Comparison of ENCODE assay signal across 8 cellular contexts in the genomic region with DNA sequence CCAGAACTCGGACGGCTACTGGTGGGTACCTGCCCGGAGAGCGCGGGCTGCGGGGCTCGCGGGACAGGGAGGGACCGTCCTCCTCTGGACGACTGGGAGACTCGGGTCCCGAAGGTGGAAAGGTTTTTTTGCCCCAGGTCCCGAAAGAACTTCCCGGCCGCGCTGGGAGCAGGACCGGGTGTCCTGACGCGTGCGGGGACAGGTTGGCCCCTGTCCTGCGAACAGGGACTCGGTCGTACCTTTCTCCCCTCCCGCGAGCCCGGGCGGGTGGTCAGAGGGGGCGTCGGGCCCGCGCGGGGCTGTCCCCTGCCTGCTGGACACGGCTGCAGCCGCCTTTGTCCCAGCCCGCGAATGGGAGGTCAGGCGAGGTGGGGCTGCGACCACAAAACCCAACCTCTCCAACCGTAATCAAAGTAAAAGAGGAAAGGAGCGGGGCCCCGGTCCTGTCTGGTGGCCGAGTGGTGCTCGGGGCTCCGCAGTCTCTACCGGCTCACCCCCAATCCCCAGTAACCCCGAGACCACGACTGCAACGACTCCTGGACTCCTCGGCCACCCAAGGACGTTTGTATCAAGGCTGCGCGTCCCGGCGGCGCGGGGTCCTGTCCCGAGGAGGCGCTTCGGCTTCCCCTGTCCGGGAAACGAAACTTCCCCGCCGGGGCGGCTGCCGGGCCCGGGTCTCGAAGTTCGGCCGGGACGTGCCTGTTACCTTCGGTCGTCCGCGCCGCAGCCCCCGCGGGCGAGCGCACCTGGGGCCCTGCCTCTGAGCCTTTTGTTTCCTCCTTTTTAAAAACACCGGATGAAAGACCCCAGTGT. TPM values are rescaled to one million over a fixed set of nuclear protein-coding genes. Genes with fewer than 3 reads are reported as not detected.
DNase-seq lines count a peak whose midpoint lies in the region; ATAC-seq and TF ChIP-seq lines count a peak whose summit lies in the region.

No MANE protein-coding gene starts in this region.

- no peaks in the 10 kb centered on the region for H3K9me3 Mint-ChIP-seq in activated CD4-positive, alpha-beta memory T cell treated with anti-CD3 and anti-CD28 coated beads for 36 hours
- no peaks in the 10 kb centered on the region for H3K9me3 Mint-ChIP-seq in osteocyte (ENCODE audit: unreplicated experiment)

- no peaks in the 10 kb centered on the region for H3K36me3 ChIP-seq in gastroesophageal sphincter

- no peak for TF ChIP-seq EP300 in gastroesophageal sphincter (IDR thresholded peaks at IDR 0.05)

- CTCF ChIA-PET in activated CD4-positive, alpha-beta memory T cell treated with anti-CD3 and anti-CD28 coated beads for 36 hours (lab: Charles Lee): no interaction called here

- H3K4me3 Mint-ChIP-seq in activated CD4-positive, alpha-beta memory T cell treated with anti-CD3 and anti-CD28 coated beads for 36 hours: peak overlapping the region; percentile 71
- H3K4me3 Mint-ChIP-seq in osteocyte (ENCODE audit: unreplicated experiment): peak overlapping the region; percentile 96

- POLR2A ChIA-PET in activated CD4-positive, alpha-beta memory T cell treated with anti-CD3 and anti-CD28 coated beads for 36 hours (lab: Charles Lee): no interaction called here

- H3K27me3 Mint-ChIP-seq in activated CD4-positive, alpha-beta memory T cell treated with anti-CD3 and anti-CD28 coated beads for 36 hours: peaks cover 66% of the 10 kb centered on the region
- no peaks in the 10 kb centered on the region for H3K27me3 Mint-ChIP-seq in osteocyte (ENCODE audit: unreplicated experiment)

- peaks cover 0 to 29% (median 24%) of the 10 kb centered on the region in 3 donors for H3K4me1 ChIP-seq in gastroesophageal sphincter

- peaks cover 7% of the 10 kb centered on the region for H3K4me1 Mint-ChIP-seq in activated CD4-positive, alpha-beta memory T cell treated with anti-CD3 and anti-CD28 coated beads for 36 hours (ENCODE audit: low read depth)
- H3K4me1 Mint-ChIP-seq in osteocyte (ENCODE audit: unreplicated experiment): peaks cover 54% of the 10 kb centered on the region

- TF ChIP-seq CTCF in GM20000 (IDR thresholded peaks at IDR 0.05; ENCODE audit: extremely low read depth, missing control alignments): no peak
- TF ChIP-seq CTCF in gastroesophageal sphincter (IDR thresholded peaks at IDR 0.05): no peak
- no peak for TF ChIP-seq CTCF in osteocyte (IDR thresholded peaks at IDR 0.05)

- 0% methylated on average over 3 of the region's 80 CpGs; no CpG with 5 or more reads in 1 of the 2 donors for WGBS in gastroesophageal sphincter (ENCODE audit: low coverage in 1 of 2), 2 donors

- intact Hi-C loops in activated CD4-positive, alpha-beta memory T cell treated with anti-CD3 and anti-CD28 coated beads for 36 hours (cut with micrococcal nuclease): no loop called here

- H3K9me3 ChIP-seq in gastroesophageal sphincter: no peaks in the 10 kb centered on the region

- peak; percentile 48 for DNase-seq in 8988T
- peak; percentile 47 for DNase-seq in GM20000 (ENCODE audit: low spot score)
- DNase-seq in activated CD4-positive, alpha-beta memory T cell treated with anti-CD3 and anti-CD28 coated beads for 36 hours: peak; percentile 11
- DNase-seq in osteocyte (ENCODE audit: extremely low spot score, unreplicated experiment): peak; percentile 86
- DNase-seq in NCI-H524 (lab: John Stamatoyannopoulos, UW): no peak
- no peak for DNase-seq in middle frontal gyrus (ENCODE audit: extremely low spot score, low spot score)

- ATAC-seq in gastroesophageal sphincter (peak; percentile 32), HG03025 (IDR thresholded peaks at IDR 0.05; ENCODE audit: low FRiP score, unreplicated experiment) (no peak)

- TF ChIP-seq POLR2A in gastroesophageal sphincter (IDR thresholded peaks at IDR 0.05): no peak

- H3K27me3 ChIP-seq in gastroesophageal sphincter: peaks cover 88% of the 10 kb centered on the region

- H3K4me3 ChIP-seq in gastroesophageal sphincter: peak overlapping the region; percentile 31 to 60

- no peak overlapping the region for H3K27ac Mint-ChIP-seq in activated CD4-positive, alpha-beta memory T cell treated with anti-CD3 and anti-CD28 coated beads for 36 hours
- H3K27ac Mint-ChIP-seq in osteocyte (ENCODE audit: unreplicated experiment): peak overlapping the region; percentile 95

- H3K27ac ChIP-seq in gastroesophageal sphincter: peak overlapping the region in 3 of 4 donors; percentile 57 to 71 (median 57)

- H3K36me3 Mint-ChIP-seq in activated CD4-positive, alpha-beta memory T cell treated with anti-CD3 and anti-CD28 coated beads for 36 hours: no peaks in the 10 kb centered on the region
- H3K36me3 Mint-ChIP-seq in osteocyte (ENCODE audit: unreplicated experiment): no peaks in the 10 kb centered on the region

RNA-seq across cellular contexts. Expression of a gene that starts 0.8 kb away (rescaled TPM):
- total RNA-seq in activated CD4-positive, alpha-beta memory T cell treated with anti-CD3 and anti-CD28 coated beads for 36 hours: under 1 TPM; 0.07 to 0.12 TPM
- total RNA-seq in gastroesophageal sphincter (10 to 100 TPM in 1 of 4 donors, 1 to 10 TPM in 3; 5.8 to 41.7 (median 7.6) TPM), osteocyte (124 and 135 TPM in 2 replicates)

RNA-seq across cellular contexts. Expression of a gene that starts 47.7 kb away (rescaled TPM):
- total RNA-seq in activated CD4-positive, alpha-beta memory T cell treated with anti-CD3 and anti-CD28 coated beads for 36 hours: 10 to 100 TPM; 21.1 to 21.8 TPM
- total RNA-seq in gastroesophageal sphincter: 10 to 100 TPM; 11.4 to 18.9 (median 13.9) TPM
- 12.1 and 14.3 TPM in 2 replicates for total RNA-seq in osteocyte

Comparison
In these comparisons a context has a peak if more than half of its experiments do, and no peak if none do; other contexts are left out.
1. DNase-seq: peak in 8988T (single experiment), GM20000 (single experiment), activated CD4-positive, alpha-beta memory T cell treated with anti-CD3 and anti-CD28 coated beads for 36 hours (single experiment) and osteocyte (single experiment); none in NCI-H524 (0 of 2) and middle frontal gyrus (single experiment).
2. RNA of a gene that starts 0.8 kb away (total RNA-seq): 124 to 135 TPM in osteocyte and 5.8 to 41.7 TPM in gastroesophageal sphincter; 0.07 to 0.12 TPM in activated CD4-positive, alpha-beta memory T cell treated with anti-CD3 and anti-CD28 coated beads for 36 hours; every median in the first group is over 4 times any median in the second.